Comparison of ENCODE assay signal across 26 cellular contexts in the genomic region with DNA sequence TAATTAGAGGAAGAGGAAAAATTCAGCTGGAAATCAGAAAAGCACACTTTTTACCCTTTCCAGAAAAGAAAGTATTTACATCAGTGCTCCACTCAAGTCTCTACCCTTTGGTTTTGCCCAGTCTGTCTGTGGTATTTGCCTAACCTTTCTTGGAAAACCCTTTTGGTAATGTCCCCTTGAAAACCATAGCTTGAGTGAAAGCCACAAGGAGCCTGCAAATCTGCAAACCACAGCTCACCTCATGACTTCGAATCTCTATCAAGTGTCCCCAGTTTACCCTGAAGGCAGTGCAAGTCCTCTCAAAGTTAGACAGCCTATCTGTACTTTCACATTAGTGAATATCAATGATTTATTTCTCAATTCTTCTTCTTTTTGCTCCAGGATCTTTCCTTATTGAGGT.
DNase-seq lines count a peak whose midpoint lies in the region; ATAC-seq and TF ChIP-seq lines count a peak whose summit lies in the region.
"Had no signal": no experiment of that assay in that cellular context is flagged by ENCODE, and none has a peak within 500 bp of the region (broad histone marks: within the 10 kb centered on the region; RNA-seq: fewer than 3 reads in every experiment).

No MANE protein-coding gene starts in this region.

- H3K4me1 ChIP-seq in SK-N-SH (ENCODE audit: control insufficient read depth in 1 of 2, insufficient read depth in 2 of 2, low read depth in 1 of 2, low read length in 1 of 2): no peaks in the 10 kb centered on the region
- no peaks in the 10 kb centered on the region for H3K4me1 ChIP-seq in SJCRH30
- H3K4me1 ChIP-seq: pancreas had no signal

- no peak for ATAC-seq in activated CD8-positive, alpha-beta T cell treated with anti-CD3 and anti-CD28 coated beads for 36 hours
- ATAC-seq in activated CD8-positive, alpha-beta T cell treated with anti-CD3 and anti-CD28 coated beads, Interleukin-2, amount 10 ng/mL, durations not matched to agents 7 days and 5 days: no peak
- peak; percentile 72 for ATAC-seq in HG02885 (IDR thresholded peaks at IDR 0.05; ENCODE audit: poor library complexity, unreplicated experiment)
- ATAC-seq: naive thymus-derived CD8-positive, alpha-beta T cell; pancreas had no signal

- H3K27me3 ChIP-seq in SK-N-SH (ENCODE audit: insufficient read depth) (no peaks in the 10 kb centered on the region), SJCRH30 (no peaks in the 10 kb centered on the region)
- H3K27me3 ChIP-seq: pancreas had no signal

- TF ChIP-seq CTCF in activated CD8-positive, alpha-beta T cell treated with anti-CD3 and anti-CD28 coated beads for 36 hours (IDR thresholded peaks at IDR 0.05): no peak
- no peak for TF ChIP-seq CTCF in SK-N-SH (IDR thresholded peaks at IDR 0.05)

- peak; percentile 1 for DNase-seq in activated CD8-positive, alpha-beta T cell treated with anti-CD3 and anti-CD28 coated beads for 36 hours
- DNase-seq in activated CD8-positive, alpha-beta T cell treated with anti-CD3 and anti-CD28 coated beads, Interleukin-2, amount 10 ng/mL, durations not matched to agents 7 days and 5 days: no peak
- DNase-seq in SK-N-SH (no peak), myocyte (ENCODE audit: low read depth) (peak; percentile 34), SJCRH30 (no peak), UCSD-AML1 (lab: John Stamatoyannopoulos, UW; ENCODE audit: unreplicated experiment) (no peak), NAMALWA (ENCODE audit: low spot score) (no peak)
- DNase-seq: 8988T; activated CD4-positive, alpha-beta T cell treated with anti-CD3 and anti-CD28 coated beads, Interleukin-2, amount 50 U/mL, for 1 hour; activated CD8-positive, alpha-beta memory T cell treated with anti-CD3 and anti-CD28 coated beads, Interleukin-2, amount 50 U/mL, for 4 hours; COR-L47; cortex of kidney; DMS79 treated with DMSO at 0.1 percent for 48 hours; head of caudate nucleus; left cardiac atrium; MM.1S; naive thymus-derived CD8-positive, alpha-beta T cell; NCI-H1436; NCI-H510A; pancreas; right cardiac atrium; RPMI8226; stimulated activated CD4-positive, alpha-beta T cell treated with anti-CD3 and anti-CD28 coated beads, Interleukin-15, amount 100 ng/mL, for 24 hours; trophoblast cell had no signal

- no peak for TF ChIP-seq RAD21 in SK-N-SH (IDR thresholded peaks at IDR 0.05; ENCODE audit: low read length)

- H3K4me3 ChIP-seq in SK-N-SH (ENCODE audit: low read depth in 2 of 2, low read length in 1 of 2) (no peak overlapping the region), SJCRH30 (no peak overlapping the region)
- H3K4me3 ChIP-seq: pancreas, SK-N-MC had no signal

- H2AFZ ChIP-seq in SK-N-SH (ENCODE audit: low read depth): no peak overlapping the region

- 71% methylated on average over 1 of the region's 1 CpG for WGBS in SK-N-SH (ENCODE audit: low lambda C conversion rate)

- TF ChIP-seq EP300 in SK-N-SH (IDR thresholded peaks at IDR 0.05; ENCODE audit: borderline replicate concordance in 1 of 2, low read depth in 1 of 2, low read length in 1 of 2): no peak

- no peaks in the 10 kb centered on the region for H3K79me2 ChIP-seq in SK-N-SH (ENCODE audit: insufficient read depth)

- H3K9ac ChIP-seq in SK-N-SH: no peak overlapping the region

- no peak overlapping the region for H3K4me3 Mint-ChIP-seq in activated CD8-positive, alpha-beta T cell treated with anti-CD3 and anti-CD28 coated beads for 36 hours
- H3K4me3 Mint-ChIP-seq in activated CD8-positive, alpha-beta T cell treated with anti-CD3 and anti-CD28 coated beads, Interleukin-2, amount 10 ng/mL, durations not matched to agents 7 days and 5 days: no peak overlapping the region
- H3K4me3 Mint-ChIP-seq: naive thymus-derived CD8-positive, alpha-beta T cell had no signal

- H3K36me3 ChIP-seq in SK-N-SH (replicated peaks in 1 of 2; ENCODE audit: control insufficient read depth in 1 of 2, insufficient read depth in 2 of 2, low read length in 1 of 2) (no peaks in the 10 kb centered on the region), SJCRH30 (no peaks in the 10 kb centered on the region)
- H3K36me3 ChIP-seq: pancreas had no signal

- POLR2A ChIA-PET in activated CD8-positive, alpha-beta T cell treated with anti-CD3 and anti-CD28 coated beads for 36 hours (lab: Charles Lee): no interaction called here
- POLR2A ChIA-PET in activated CD8-positive, alpha-beta T cell treated with anti-CD3 and anti-CD28 coated beads, Interleukin-2, amount 10 ng/mL, durations not matched to agents 7 days and 5 days (lab: Charles Lee): no interaction called here
- POLR2A ChIA-PET in SK-N-SH (lab: Yijun Ruan, JAX): no interaction called here

- H3K9me3 ChIP-seq in SK-N-SH (no peaks in the 10 kb centered on the region), SJCRH30 (replicated peaks) (no peaks in the 10 kb centered on the region)
- H3K9me3 ChIP-seq: pancreas had no signal

- H3F3A ChIP-seq in SK-N-SH (replicated peaks; ENCODE audit: insufficient read depth): no peaks in the 10 kb centered on the region

- H3K27me3 Mint-ChIP-seq in activated CD8-positive, alpha-beta T cell treated with anti-CD3 and anti-CD28 coated beads for 36 hours: peaks cover 6% of the 10 kb centered on the region
- H3K27me3 Mint-ChIP-seq in activated CD8-positive, alpha-beta T cell treated with anti-CD3 and anti-CD28 coated beads, Interleukin-2, amount 10 ng/mL, durations not matched to agents 7 days and 5 days (ENCODE audit: low read depth): no peaks in the 10 kb centered on the region

- H3K36me3 Mint-ChIP-seq in activated CD8-positive, alpha-beta T cell treated with anti-CD3 and anti-CD28 coated beads for 36 hours (ENCODE audit: low read depth): no peaks in the 10 kb centered on the region
- no peaks in the 10 kb centered on the region for H3K36me3 Mint-ChIP-seq in activated CD8-positive, alpha-beta T cell treated with anti-CD3 and anti-CD28 coated beads, Interleukin-2, amount 10 ng/mL, durations not matched to agents 7 days and 5 days (ENCODE audit: low read depth)
- H3K36me3 Mint-ChIP-seq: naive thymus-derived CD8-positive, alpha-beta T cell had no signal

- H3K27ac ChIP-seq in SK-N-SH (ENCODE audit: low read depth in 2 of 2, low read length in 1 of 2): peak overlapping the region; percentile 32 to 40; a peak in 2 of 4 replicates
- H3K27ac ChIP-seq in SJCRH30: no peak overlapping the region
- H3K27ac ChIP-seq: pancreas, SK-N-MC had no signal

- intact Hi-C loops in activated CD8-positive, alpha-beta T cell treated with anti-CD3 and anti-CD28 coated beads for 36 hours (cut with micrococcal nuclease): no loop called here

- H3K27ac Mint-ChIP-seq in activated CD8-positive, alpha-beta T cell treated with anti-CD3 and anti-CD28 coated beads for 36 hours: no peak overlapping the region
- H3K27ac Mint-ChIP-seq in activated CD8-positive, alpha-beta T cell treated with anti-CD3 and anti-CD28 coated beads, Interleukin-2, amount 10 ng/mL, durations not matched to agents 7 days and 5 days: no peak overlapping the region
- H3K27ac Mint-ChIP-seq: naive thymus-derived CD8-positive, alpha-beta T cell had no signal

- no peak overlapping the region for H3K4me2 ChIP-seq in SK-N-SH

- H3K9me2 ChIP-seq in SK-N-SH: no peaks in the 10 kb centered on the region

- H4K20me1 ChIP-seq in SK-N-SH (ENCODE audit: insufficient read depth): no peaks in the 10 kb centered on the region

- no peaks in the 10 kb centered on the region for H3K9me3 Mint-ChIP-seq in activated CD8-positive, alpha-beta T cell treated with anti-CD3 and anti-CD28 coated beads for 36 hours
- H3K9me3 Mint-ChIP-seq in activated CD8-positive, alpha-beta T cell treated with anti-CD3 and anti-CD28 coated beads, Interleukin-2, amount 10 ng/mL, durations not matched to agents 7 days and 5 days (ENCODE audit: insufficient read depth): no peaks in the 10 kb centered on the region

- CTCF ChIA-PET in activated CD8-positive, alpha-beta T cell treated with anti-CD3 and anti-CD28 coated beads for 36 hours (lab: Charles Lee): no interaction called here
- CTCF ChIA-PET in activated CD8-positive, alpha-beta T cell treated with anti-CD3 and anti-CD28 coated beads, Interleukin-2, amount 10 ng/mL, durations not matched to agents 7 days and 5 days (lab: Charles Lee): no interaction called here
- CTCF ChIA-PET in SK-N-SH (lab: Yijun Ruan, JAX): interaction anchor here (1.2 to 1.4 kb wide), 2 partner anchors 13 to 19 kb away, joined by 3 read pairs; no protein-coding TSS in a partner anchor

- no peaks in the 10 kb centered on the region for H3K4me1 Mint-ChIP-seq in activated CD8-positive, alpha-beta T cell treated with anti-CD3 and anti-CD28 coated beads for 36 hours (ENCODE audit: low read depth)
- H3K4me1 Mint-ChIP-seq in activated CD8-positive, alpha-beta T cell treated with anti-CD3 and anti-CD28 coated beads, Interleukin-2, amount 10 ng/mL, durations not matched to agents 7 days and 5 days (ENCODE audit: low read depth): no peaks in the 10 kb centered on the region
- H3K4me1 Mint-ChIP-seq: naive thymus-derived CD8-positive, alpha-beta T cell had no signal

TF ChIP-seq in SK-N-SH, 30 proteins besides CTCF, POLR2A, EP300 and RAD21:
- TF ChIP-seq TEAD4 (IDR thresholded peaks at IDR 0.05; ENCODE audit: borderline replicate concordance, insufficient read depth) (no peak), NRF1 (IDR thresholded peaks at IDR 0.05; ENCODE audit: low read depth, low read length) (no peak)

Comparison
In these comparisons a context has a peak if more than half of its experiments do, and no peak if none do; other contexts are left out.
1. DNase-seq: peak in activated CD8-positive, alpha-beta T cell treated with anti-CD3 and anti-CD28 coated beads for 36 hours (single experiment) and myocyte (single experiment); none in activated CD8-positive, alpha-beta T cell treated with anti-CD3 and anti-CD28 coated beads, Interleukin-2, amount 10 ng/mL, durations not matched to agents 7 days and 5 days (single experiment), SK-N-SH (single experiment), SJCRH30 (0 of 2), UCSD-AML1 (single experiment) and NAMALWA (single experiment).